In genomic region chr17:79457376-79457775, GRCh38 we compare ENCODE assay signal across 29 cellular contexts.
"Had no signal": no experiment of that assay in that cellular context is flagged by ENCODE, and none has a peak within 500 bp of the region (broad histone marks: within the 10 kb centered on the region; RNA-seq: fewer than 3 reads in every experiment).

No MANE protein-coding gene starts in this region.

- H3K27ac Mint-ChIP-seq: activated CD4-positive, alpha-beta memory T cell treated with anti-CD3 and anti-CD28 coated beads, Interleukin-2, amount 10 ng/mL, durations not matched to agents 7 days and 5 days; activated CD4-positive, alpha-beta T cell treated with anti-CD3 and anti-CD28 coated beads for 36 hours; activated CD4-positive, alpha-beta T cell treated with anti-CD3 and anti-CD28 coated beads, Interleukin-2, amount 10 ng/mL, durations not matched to agents 24 days and 14 days; activated naive CD8-positive, alpha-beta T cell; activated T-cell treated with anti-CD3 and anti-CD28 coated beads, Interleukin-2, amount 50 U/mL, for 24 hours; activated T-cell treated with anti-CD3 and anti-CD28 coated beads, Interleukin-2, amount 50 U/mL, for 72 hours; endodermal cell had no signal

- H3K4me3 ChIP-seq: body of pancreas, breast epithelium, cardiac muscle cell, colonic mucosa, dorsolateral prefrontal cortex, heart left ventricle had no signal

- H3K27me3 ChIP-seq: body of pancreas, colonic mucosa, dorsolateral prefrontal cortex had no signal

- H3K4me3 Mint-ChIP-seq: activated CD4-positive, alpha-beta memory T cell treated with anti-CD3 and anti-CD28 coated beads, Interleukin-2, amount 10 ng/mL, durations not matched to agents 7 days and 5 days; activated CD4-positive, alpha-beta T cell treated with anti-CD3 and anti-CD28 coated beads for 36 hours; activated CD4-positive, alpha-beta T cell treated with anti-CD3 and anti-CD28 coated beads, Interleukin-2, amount 10 ng/mL, durations not matched to agents 24 days and 14 days; activated naive CD8-positive, alpha-beta T cell; activated T-cell treated with anti-CD3 and anti-CD28 coated beads, Interleukin-2, amount 50 U/mL, for 24 hours; activated T-cell treated with anti-CD3 and anti-CD28 coated beads, Interleukin-2, amount 50 U/mL, for 72 hours; endodermal cell had no signal

- FAIRE-seq: frontal cortex had no signal

- H3K36me3 Mint-ChIP-seq: activated naive CD8-positive, alpha-beta T cell had no signal

- H3K36me3 ChIP-seq: breast epithelium, cardiac muscle cell, colonic mucosa, heart left ventricle had no signal

- H3K9me3 Mint-ChIP-seq: activated CD4-positive, alpha-beta memory T cell treated with anti-CD3 and anti-CD28 coated beads, Interleukin-2, amount 10 ng/mL, durations not matched to agents 7 days and 5 days; activated CD4-positive, alpha-beta T cell treated with anti-CD3 and anti-CD28 coated beads, Interleukin-2, amount 10 ng/mL, durations not matched to agents 24 days and 14 days; activated T-cell treated with anti-CD3 and anti-CD28 coated beads, Interleukin-2, amount 50 U/mL, for 24 hours; activated T-cell treated with anti-CD3 and anti-CD28 coated beads, Interleukin-2, amount 50 U/mL, for 72 hours; endodermal cell had no signal

- DNase-seq: activated CD4-positive, alpha-beta memory T cell treated with anti-CD3 and anti-CD28 coated beads, Interleukin-2, amount 10 ng/mL, durations not matched to agents 7 days and 5 days; activated CD4-positive, alpha-beta T cell treated with anti-CD3 and anti-CD28 coated beads for 36 hours; activated CD4-positive, alpha-beta T cell treated with anti-CD3 and anti-CD28 coated beads, Interleukin-2, amount 10 ng/mL, durations not matched to agents 24 days and 14 days; activated CD4-positive, alpha-beta T cell treated with anti-CD3 and anti-CD28 coated beads, Interleukin-2, amount 50 U/mL, for 4 hours; activated CD4-positive, CD25-positive, alpha-beta regulatory T cell; activated CD4-positive, CD25-positive, alpha-beta regulatory T cell treated with anti-CD3 and anti-CD28 coated beads, Interleukin-2, amount 50 U/mL, for 72 hours; activated CD8-positive, alpha-beta memory T cell treated with anti-CD3 and anti-CD28 coated beads, Interleukin-2, amount 50 U/mL, for 48 hours; activated gamma-delta T cell; activated naive CD4-positive, alpha-beta T cell; activated naive CD4-positive, alpha-beta T cell treated with anti-CD3 and anti-CD28 coated beads, Interleukin-2, amount 50 U/mL, for 16 hours; activated T-cell treated with anti-CD3 and anti-CD28 coated beads for 4 hours; activated T-cell treated with anti-CD3 and anti-CD28 coated beads, Interleukin-2, amount 50 U/mL, for 24 hours; activated T-cell treated with anti-CD3 and anti-CD28 coated beads, Interleukin-2, amount 50 U/mL, for 72 hours; amniotic stem cell; aorta; body of pancreas; central memory CD4-positive, alpha-beta T cell; cerebellar nuclear complex; colonic mucosa; dorsolateral prefrontal cortex; effector memory CD4-positive, alpha-beta T cell; endodermal cell; foreskin fibroblast; heart left ventricle; T-helper 2 cell had no signal

- H3K4me1 ChIP-seq: body of pancreas, breast epithelium, colonic mucosa, heart left ventricle had no signal

- H3K27ac ChIP-seq: body of pancreas, breast epithelium, cardiac muscle cell, colonic mucosa, heart left ventricle had no signal

- H3K4me1 Mint-ChIP-seq: activated CD4-positive, alpha-beta memory T cell treated with anti-CD3 and anti-CD28 coated beads, Interleukin-2, amount 10 ng/mL, durations not matched to agents 7 days and 5 days; activated CD4-positive, alpha-beta T cell treated with anti-CD3 and anti-CD28 coated beads for 36 hours; activated CD4-positive, alpha-beta T cell treated with anti-CD3 and anti-CD28 coated beads, Interleukin-2, amount 10 ng/mL, durations not matched to agents 24 days and 14 days; endodermal cell had no signal

- H3K27me3 Mint-ChIP-seq: activated CD4-positive, alpha-beta memory T cell treated with anti-CD3 and anti-CD28 coated beads, Interleukin-2, amount 10 ng/mL, durations not matched to agents 7 days and 5 days had no signal

- H3K9me3 ChIP-seq: body of pancreas, breast epithelium, colonic mucosa, heart left ventricle had no signal
